ENCODE assay signal across 8 cellular contexts in genomic region chr14:89165189-89165809, GRCh38.
DNase-seq lines count a peak whose midpoint lies in the region; ATAC-seq and TF ChIP-seq lines count a peak whose summit lies in the region.

No MANE protein-coding gene starts in this region.

- H3K27me3 Mint-ChIP-seq in endothelial cell (ENCODE audit: unreplicated experiment) = peaks cover 8% of the 10 kb centered on the region

- DNase-seq in GM10248 (ENCODE audit: extremely low spot score) (peak; percentile 45), endothelial cell (ENCODE audit: low spot score) (peak; percentile 12), gastrocnemius medialis (no peak), NCI-H2196 (lab: John Stamatoyannopoulos, UW; ENCODE audit: unreplicated experiment) (no peak), mesenteric fat pad (ENCODE audit: low spot score) (no peak)

- H3K4me1 ChIP-seq in gastrocnemius medialis = peaks cover 41 to 45% of the 10 kb centered on the region in 2 donors

- TF ChIP-seq CTCF in GM10248 (IDR thresholded peaks at IDR 0.05; ENCODE audit: control extremely low read depth, extremely low read depth, low read depth, missing control alignments) = no peak
- no peak for TF ChIP-seq CTCF in endothelial cell (IDR thresholded peaks at IDR 0.05; ENCODE audit: unreplicated experiment)
- no peak for TF ChIP-seq CTCF in gastrocnemius medialis (IDR thresholded peaks at IDR 0.05 in 4 of 5, conservative IDR thresholded peaks at IDR 0.05 in 1 of 5)

- H3K4me3 Mint-ChIP-seq in endothelial cell (ENCODE audit: unreplicated experiment) = peak overlapping the region; percentile 52

- peak overlapping the region; percentile 47 to 69 (median 60) for H3K27ac ChIP-seq in gastrocnemius medialis

- POLR2A ChIA-PET in GM10248 (lab: Yijun Ruan, JAX) = no interaction called here

- peaks cover 40% of the 10 kb centered on the region for H3K4me1 Mint-ChIP-seq in endothelial cell (ENCODE audit: unreplicated experiment)

- ATAC-seq in GM19468 (IDR thresholded peaks at IDR 0.05; ENCODE audit: extremely low read depth, unreplicated experiment) (peak; percentile 65), HG03558 (IDR thresholded peaks at IDR 0.05; ENCODE audit: extremely low read depth, unreplicated experiment) (peak; percentile 33), gastrocnemius medialis (peak; percentile 43 to 61), HG03108 (IDR thresholded peaks at IDR 0.05; ENCODE audit: unreplicated experiment) (no peak)

- H3K9me3 Mint-ChIP-seq in endothelial cell (ENCODE audit: unreplicated experiment) = no peaks in the 10 kb centered on the region

- no peaks in the 10 kb centered on the region for H3K27me3 ChIP-seq in gastrocnemius medialis

- in situ Hi-C loops in gastrocnemius medialis (cut with MboI; ENCODE audit: low sequenced_read_pairs in 4 of 4) = loop anchor here in 3 of 4 donors (10.0 to 25.0 kb wide), 2 partner anchors 747 to 750 kb away; no protein-coding TSS in a partner anchor

- intact Hi-C loops in gastrocnemius medialis (cut with DNase I; ENCODE audit: low total_unique reads) = loop anchor here (5.0 kb wide), 1 partner anchor 123 kb away; no protein-coding TSS in a partner anchor

- peaks cover 0 to 23% of the 10 kb centered on the region in 2 donors for H3K36me3 ChIP-seq in gastrocnemius medialis

- no peak for TF ChIP-seq POLR2A in gastrocnemius medialis (IDR thresholded peaks at IDR 0.05)

- no peaks in the 10 kb centered on the region for H3K9me3 ChIP-seq in gastrocnemius medialis

- H3K4me3 ChIP-seq in gastrocnemius medialis = peak overlapping the region; percentile 7 to 42 (median 17)

- H3K36me3 Mint-ChIP-seq in endothelial cell (ENCODE audit: low read depth, unreplicated experiment) = peaks cover 45% of the 10 kb centered on the region

- CTCF ChIA-PET in GM10248 (lab: Yijun Ruan, JAX) = interaction anchor here (0.9 to 4.2 kb wide), 6 partner anchors 10 to 438 kb away, joined by 3 to 59 read pairs (median 4); no protein-coding TSS in a partner anchor

- H3K27ac Mint-ChIP-seq in endothelial cell (ENCODE audit: unreplicated experiment) = peak overlapping the region; percentile 84

Comparison
In these comparisons a context has a peak if more than half of its experiments do, and no peak if none do; other contexts are left out.
1. DNase-seq: peak in GM10248 (single experiment) and endothelial cell (single experiment); none in gastrocnemius medialis (0 of 2), NCI-H2196 (single experiment) and mesenteric fat pad (single experiment).